Comparison of ENCODE assay signal across 1 cellular context in the genomic region with DNA sequence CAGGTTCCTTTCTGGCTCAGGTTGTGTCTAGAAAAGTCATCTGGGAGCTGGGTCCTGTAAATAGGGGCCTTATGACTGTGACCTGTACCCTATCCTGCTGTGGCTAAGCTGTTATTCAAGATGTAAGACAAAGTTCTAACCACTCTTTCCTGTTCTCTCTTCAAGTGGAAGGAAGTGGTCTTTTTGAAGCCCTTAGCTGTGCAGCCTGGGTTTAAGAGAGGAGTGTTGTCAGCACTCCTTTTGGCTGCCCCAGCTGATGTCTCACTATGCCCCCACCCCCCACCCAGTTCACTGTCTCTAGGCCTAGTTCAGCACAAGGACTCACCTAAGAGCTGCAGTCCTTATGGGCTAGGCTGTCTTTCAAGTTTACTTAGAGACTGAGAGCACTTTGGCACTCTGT.
TF ChIP-seq lines count a peak whose summit lies in the region.

No MANE protein-coding gene starts in this region.

TF ChIP-seq in GM23338, 12 proteins besides CTCF, POLR2A, EP300 and RAD21 (continued from another document):
- TF ChIP-seq, protein P1, sequence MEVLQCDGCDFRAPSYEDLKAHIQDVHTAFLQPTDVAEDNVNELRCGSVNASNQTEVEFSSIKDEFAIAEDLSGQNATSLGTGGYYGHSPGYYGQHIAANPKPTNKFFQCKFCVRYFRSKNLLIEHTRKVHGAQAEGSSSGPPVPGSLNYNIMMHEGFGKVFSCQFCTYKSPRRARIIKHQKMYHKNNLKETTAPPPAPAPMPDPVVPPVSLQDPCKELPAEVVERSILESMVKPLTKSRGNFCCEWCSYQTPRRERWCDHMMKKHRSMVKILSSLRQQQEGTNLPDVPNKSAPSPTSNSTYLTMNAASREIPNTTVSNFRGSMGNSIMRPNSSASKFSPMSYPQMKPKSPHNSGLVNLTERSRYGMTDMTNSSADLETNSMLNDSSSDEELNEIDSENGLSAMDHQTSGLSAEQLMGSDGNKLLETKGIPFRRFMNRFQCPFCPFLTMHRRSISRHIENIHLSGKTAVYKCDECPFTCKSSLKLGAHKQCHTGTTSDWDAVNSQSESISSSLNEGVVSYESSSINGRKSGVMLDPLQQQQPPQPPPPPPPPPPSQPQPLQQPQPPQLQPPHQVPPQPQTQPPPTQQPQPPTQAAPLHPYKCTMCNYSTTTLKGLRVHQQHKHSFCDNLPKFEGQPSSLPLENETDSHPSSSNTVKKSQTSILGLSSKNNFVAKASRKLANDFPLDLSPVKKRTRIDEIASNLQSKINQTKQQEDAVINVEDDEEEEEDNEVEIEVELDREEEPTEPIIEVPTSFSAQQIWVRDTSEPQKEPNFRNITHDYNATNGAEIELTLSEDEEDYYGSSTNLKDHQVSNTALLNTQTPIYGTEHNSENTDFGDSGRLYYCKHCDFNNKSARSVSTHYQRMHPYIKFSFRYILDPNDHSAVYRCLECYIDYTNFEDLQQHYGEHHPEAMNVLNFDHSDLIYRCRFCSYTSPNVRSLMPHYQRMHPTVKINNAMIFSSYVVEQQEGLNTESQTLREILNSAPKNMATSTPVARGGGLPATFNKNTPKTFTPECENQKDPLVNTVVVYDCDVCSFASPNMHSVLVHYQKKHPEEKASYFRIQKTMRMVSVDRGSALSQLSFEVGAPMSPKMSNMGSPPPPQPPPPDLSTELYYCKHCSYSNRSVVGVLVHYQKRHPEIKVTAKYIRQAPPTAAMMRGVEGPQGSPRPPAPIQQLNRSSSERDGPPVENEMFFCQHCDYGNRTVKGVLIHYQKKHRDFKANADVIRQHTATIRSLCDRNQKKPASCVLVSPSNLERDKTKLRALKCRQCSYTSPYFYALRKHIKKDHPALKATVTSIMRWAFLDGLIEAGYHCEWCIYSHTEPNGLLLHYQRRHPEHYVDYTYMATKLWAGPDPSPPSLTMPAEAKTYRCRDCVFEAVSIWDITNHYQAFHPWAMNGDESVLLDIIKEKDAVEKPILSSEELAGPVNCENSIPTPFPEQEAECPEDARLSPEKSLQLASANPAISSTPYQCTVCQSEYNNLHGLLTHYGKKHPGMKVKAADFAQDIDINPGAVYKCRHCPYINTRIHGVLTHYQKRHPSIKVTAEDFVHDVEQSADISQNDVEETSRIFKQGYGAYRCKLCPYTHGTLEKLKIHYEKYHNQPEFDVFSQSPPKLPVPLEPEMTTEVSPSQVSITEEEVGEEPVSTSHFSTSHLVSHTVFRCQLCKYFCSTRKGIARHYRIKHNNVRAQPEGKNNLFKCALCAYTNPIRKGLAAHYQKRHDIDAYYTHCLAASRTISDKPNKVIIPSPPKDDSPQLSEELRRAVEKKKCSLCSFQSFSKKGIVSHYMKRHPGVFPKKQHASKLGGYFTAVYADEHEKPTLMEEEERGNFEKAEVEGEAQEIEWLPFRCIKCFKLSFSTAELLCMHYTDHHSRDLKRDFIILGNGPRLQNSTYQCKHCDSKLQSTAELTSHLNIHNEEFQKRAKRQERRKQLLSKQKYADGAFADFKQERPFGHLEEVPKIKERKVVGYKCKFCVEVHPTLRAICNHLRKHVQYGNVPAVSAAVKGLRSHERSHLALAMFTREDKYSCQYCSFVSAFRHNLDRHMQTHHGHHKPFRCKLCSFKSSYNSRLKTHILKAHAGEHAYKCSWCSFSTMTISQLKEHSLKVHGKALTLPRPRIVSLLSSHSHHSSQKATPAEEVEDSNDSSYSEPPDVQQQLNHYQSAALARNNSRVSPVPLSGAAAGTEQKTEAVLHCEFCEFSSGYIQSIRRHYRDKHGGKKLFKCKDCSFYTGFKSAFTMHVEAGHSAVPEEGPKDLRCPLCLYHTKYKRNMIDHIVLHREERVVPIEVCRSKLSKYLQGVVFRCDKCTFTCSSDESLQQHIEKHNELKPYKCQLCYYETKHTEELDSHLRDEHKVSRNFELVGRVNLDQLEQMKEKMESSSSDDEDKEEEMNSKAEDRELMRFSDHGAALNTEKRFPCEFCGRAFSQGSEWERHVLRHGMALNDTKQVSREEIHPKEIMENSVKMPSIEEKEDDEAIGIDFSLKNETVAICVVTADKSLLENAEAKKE (CRISPR knock-in tag; IDR thresholded peaks at IDR 0.05) = no peak
- no peak for TF ChIP-seq ETS1 (IDR thresholded peaks at IDR 0.05)
- TF ChIP-seq NANOG (IDR thresholded peaks at IDR 0.05; ENCODE audit: borderline replicate concordance) = no peak
- no peak for TF ChIP-seq STAT1 (IDR thresholded peaks at IDR 0.05; ENCODE audit: unreplicated experiment)
- TF ChIP-seq POLR2AphosphoS5 (IDR thresholded peaks at IDR 0.05; ENCODE audit: low read depth) = no peak
- no peak for TF ChIP-seq ZNF331 (CRISPR knock-in tag; IDR thresholded peaks at IDR 0.05; ENCODE audit: low read depth)
- no peak for TF ChIP-seq CREB1 (CRISPR knock-in tag; IDR thresholded peaks at IDR 0.05; ENCODE audit: low read depth)
- no peak for TF ChIP-seq EZH2 (IDR thresholded peaks at IDR 0.05; ENCODE audit: low read depth, unreplicated experiment)
- TF ChIP-seq REST (IDR thresholded peaks at IDR 0.05; ENCODE audit: unreplicated experiment) = no peak
